ENCODE assay signal across 22 cellular contexts in the genomic region with DNA sequence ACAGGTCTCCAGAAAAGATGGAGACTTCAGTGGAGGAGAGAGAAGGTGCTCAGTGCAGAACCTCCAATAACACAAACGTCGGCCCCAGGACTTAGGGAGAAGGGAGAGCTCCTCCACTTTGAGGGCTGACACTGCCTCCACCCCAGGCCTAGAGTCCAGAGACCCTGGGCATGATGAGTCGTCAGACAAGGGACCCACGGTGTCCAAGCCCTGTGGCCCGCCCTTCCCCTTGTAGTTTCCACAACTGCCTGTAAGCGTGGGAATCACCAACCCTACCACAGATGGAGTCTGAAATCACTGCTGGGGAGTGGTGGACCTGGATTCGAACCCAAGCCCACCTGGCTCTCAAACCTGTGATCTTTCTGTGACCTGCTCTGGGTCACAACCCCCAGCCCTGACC.
DNase-seq lines count a peak whose midpoint lies in the region; ATAC-seq, FAIRE-seq and TF ChIP-seq lines count a peak whose summit lies in the region.
"Had no signal": no experiment of that assay in that cellular context is flagged by ENCODE, and none has a peak within 500 bp of the region (broad histone marks: within the 10 kb centered on the region; RNA-seq: fewer than 3 reads in every experiment).

No MANE protein-coding gene starts in this region.

- WGBS in sigmoid colon, 2 donors, result 75 to 86% methylated on average over 7 of the region's 7 CpGs

- DNase-seq in kidney (peak; percentile 33), nephron progenitor cell (no peak), sigmoid colon (peak; percentile 40), kidney tubule cell (ENCODE audit: low spot score) (no peak), tibial artery (no peak), omental fat pad (ENCODE audit: low spot score) (no peak)
- DNase-seq: ACHN; C1 segment of cervical spinal cord; CD4-positive, CD25-positive, alpha-beta regulatory T cell; CD8-positive, alpha-beta memory T cell; COR-L47; DMS 273 treated with DMSO at 0.1 percent for 48 hours; DMS53; DND-41; EL; H9; IMR-90 had no signal

- TF ChIP-seq CTCF in kidney (IDR thresholded peaks at IDR 0.05; ENCODE audit: borderline replicate concordance, extremely low read depth, insufficient read depth) (no peak), nephron progenitor cell (IDR thresholded peaks at IDR 0.05) (no peak), sigmoid colon (IDR thresholded peaks at IDR 0.05) (no peak), tibial artery (IDR thresholded peaks at IDR 0.05) (no peak), omental fat pad (IDR thresholded peaks at IDR 0.05) (no peak)

- peaks cover 27% of the 10 kb centered on the region for H3K9me3 Mint-ChIP-seq in nephron progenitor cell

- no peak for ATAC-seq in omental fat pad (ENCODE audit: low FRiP score)
- ATAC-seq: GM12878 had no signal

- intact Hi-C loops in kidney (cut with DNase I) (no loop called here), sigmoid colon (cut with DNase I) (no loop called here), tibial artery (cut with DNase I; ENCODE audit: low total_unique reads) (no loop called here)

- peak overlapping the region; percentile 59 for H3K27ac Mint-ChIP-seq in nephron progenitor cell
- H3K27ac Mint-ChIP-seq: CD4-positive, CD25-positive, alpha-beta regulatory T cell; H9 had no signal

- H3K27me3 ChIP-seq in BLaER1 treated with 17β-estradiol and CSF1 and Interleukin-3, amounts not matched to agents 10 nM and 100 nM, result no peaks in the 10 kb centered on the region
- H3K27me3 ChIP-seq in sigmoid colon (no peaks in the 10 kb centered on the region), tibial artery (peaks cover 0 to 13% of the 10 kb centered on the region in 2 donors)

- no peak for FAIRE-seq in kidney (lab: Jason Lieb, UNC)
- FAIRE-seq: A204.1, GM12878, H1, HTR-8/SVneo had no signal

- peaks cover 4% of the 10 kb centered on the region for H3K36me3 Mint-ChIP-seq in nephron progenitor cell (ENCODE audit: low read depth)
- H3K36me3 Mint-ChIP-seq: CD4-positive, CD25-positive, alpha-beta regulatory T cell; CD8-positive, alpha-beta memory T cell had no signal

- peaks cover 39 to 98% (median 87%) of the 10 kb centered on the region in 10 experiments for H3K4me1 ChIP-seq in BLaER1 treated with 17β-estradiol and CSF1 and Interleukin-3, amounts not matched to agents 10 nM and 100 nM
- no peaks in the 10 kb centered on the region for H3K4me1 ChIP-seq in kidney (ENCODE audit: control insufficient read depth in 1 of 2, insufficient read depth in 1 of 2, low read depth in 1 of 2, low read length in 2 of 2)
- H3K4me1 ChIP-seq in sigmoid colon, result no peaks in the 10 kb centered on the region
- no peaks in the 10 kb centered on the region for H3K4me1 ChIP-seq in tibial artery

- no peaks in the 10 kb centered on the region for H4K20me1 ChIP-seq in BLaER1 treated with 17β-estradiol and CSF1 and Interleukin-3, amounts not matched to agents 10 nM and 100 nM

- H3K4me3 Mint-ChIP-seq in nephron progenitor cell, result no peak overlapping the region
- H3K4me3 Mint-ChIP-seq: CD4-positive, CD25-positive, alpha-beta regulatory T cell; CD8-positive, alpha-beta memory T cell; H9 had no signal

- H3K36me3 ChIP-seq in BLaER1 treated with 17β-estradiol and CSF1 and Interleukin-3, amounts not matched to agents 10 nM and 100 nM, result peaks cover 0 to 4% (median 0%) of the 10 kb centered on the region in 11 experiments; a peak in 2 of 22 replicates
- H3K36me3 ChIP-seq in kidney (ENCODE audit: control insufficient read depth in 1 of 2, insufficient read depth in 2 of 2, low read length in 2 of 2) (no peaks in the 10 kb centered on the region), sigmoid colon (no peaks in the 10 kb centered on the region), tibial artery (no peaks in the 10 kb centered on the region)

- no peak for TF ChIP-seq POLR2A in sigmoid colon (IDR thresholded peaks at IDR 0.05)

- TF ChIP-seq EP300 in sigmoid colon (IDR thresholded peaks at IDR 0.05), result no peak

- H3K4me3 ChIP-seq in BLaER1 treated with 17β-estradiol and CSF1 and Interleukin-3, amounts not matched to agents 10 nM and 100 nM, result peak overlapping the region in 1 of 10 experiments; percentile 37; a peak in 1 of 20 replicates
- no peak overlapping the region for H3K4me3 ChIP-seq in kidney (ENCODE audit: low read length in 2 of 2)
- no peak overlapping the region for H3K4me3 ChIP-seq in sigmoid colon
- no peak overlapping the region for H3K4me3 ChIP-seq in tibial artery
- H3K4me3 ChIP-seq: GM12878 had no signal

- peaks cover 12 to 33% (median 23%) of the 10 kb centered on the region in 11 experiments for H3K9me3 ChIP-seq in BLaER1 treated with 17β-estradiol and CSF1 and Interleukin-3, amounts not matched to agents 10 nM and 100 nM (replicated peaks in 1 of 11)
- H3K9me3 ChIP-seq in kidney (ENCODE audit: control insufficient read depth in 1 of 2, low read length in 2 of 2) (peaks cover 4% of the 10 kb centered on the region in 2 donors), sigmoid colon (peaks cover 0 to 3% (median 0%) of the 10 kb centered on the region in 4 donors), tibial artery (peaks cover 0 to 9% (median 0%) of the 10 kb centered on the region in 3 donors)

- H3K4me2 ChIP-seq in BLaER1 treated with 17β-estradiol and CSF1 and Interleukin-3, amounts not matched to agents 10 nM and 100 nM, result peak overlapping the region; percentile 78 to 95 (median 86); a peak in 19 of 22 replicates

- H3K9ac ChIP-seq in BLaER1 treated with 17β-estradiol and CSF1 and Interleukin-3, amounts not matched to agents 10 nM and 100 nM, result peak overlapping the region in 2 of 11 experiments; percentile 11 to 76; a peak in 2 of 22 replicates
- H3K9ac ChIP-seq in kidney (ENCODE audit: low read length in 2 of 2), result no peak overlapping the region

- no peaks in the 10 kb centered on the region for H3K4me1 Mint-ChIP-seq in nephron progenitor cell
- H3K4me1 Mint-ChIP-seq: CD4-positive, CD25-positive, alpha-beta regulatory T cell had no signal

- H3K27ac ChIP-seq in BLaER1 treated with 17β-estradiol and CSF1 and Interleukin-3, amounts not matched to agents 10 nM and 100 nM, result peak overlapping the region in 7 of 11 experiments; percentile 85 to 92 (median 88); a peak in 13 of 22 replicates
- H3K27ac ChIP-seq in kidney (ENCODE audit: low read depth in 2 of 2, low read length in 2 of 2), result no peak overlapping the region
- H3K27ac ChIP-seq in sigmoid colon, result no peak overlapping the region
- no peak overlapping the region for H3K27ac ChIP-seq in tibial artery

- H3K27me3 Mint-ChIP-seq in nephron progenitor cell (ENCODE audit: low read depth, poor library complexity), result peaks cover 6% of the 10 kb centered on the region

Comparison
In these comparisons a context has a peak if more than half of its experiments do, and no peak if none do; other contexts are left out.
1. H3K27ac ChIP-seq: peak in BLaER1 treated with 17β-estradiol and CSF1 and Interleukin-3, amounts not matched to agents 10 nM and 100 nM (7 of 11); none in kidney (0 of 2), sigmoid colon (0 of 4) and tibial artery (0 of 2).
2. DNase-seq: peak in kidney (single experiment) and sigmoid colon (single experiment); none in nephron progenitor cell (single experiment), kidney tubule cell (single experiment), tibial artery (0 of 2) and omental fat pad (single experiment).